Comparison of ENCODE assay signal across 10 cellular contexts in genomic region chr2:176105727-176106635, GRCh38. TPM values are rescaled to one million over a fixed set of nuclear protein-coding genes. Genes with fewer than 3 reads are reported as not detected.
A peak's percentile ranks its signal among the peaks of the same experiment; 100 is the strongest.
DNase-seq lines count a peak whose midpoint lies in the region; ATAC-seq, FAIRE-seq and TF ChIP-seq lines count a peak whose summit lies in the region.
"Had no signal": no experiment of that assay in that cellular context is flagged by ENCODE, and none has a peak within 500 bp of the region (broad histone marks: within the 10 kb centered on the region; RNA-seq: fewer than 3 reads in every experiment).

No MANE protein-coding gene starts in this region.

- H2AK5ac ChIP-seq in H1 (ENCODE audit: low read depth, low read length): 0 out of 2 replicates have a peak overlapping the region, but pooled peaks have one; percentile 92

- no peaks in the 10 kb centered on the region for H3K36me3 ChIP-seq in Caco-2 (ENCODE audit: control insufficient read depth, insufficient read depth, low read length)
- peaks cover 0 to 4% (median 0%) of the 10 kb centered on the region in 4 experiments; a peak in 1 of 8 replicates for H3K36me3 ChIP-seq in H1 (ENCODE audit: control insufficient read depth in 2 of 4, insufficient read depth in 4 of 4, low read length in 3 of 4)
- H3K36me3 ChIP-seq in ovary: no peaks in the 10 kb centered on the region

- peaks cover 15% of the 10 kb centered on the region for H3K4me1 ChIP-seq in Caco-2
- peaks cover 0 to 21% (median 10%) of the 10 kb centered on the region in 4 experiments; a peak in 5 of 7 replicates for H3K4me1 ChIP-seq in H1 (replicated peaks in 1 of 4; ENCODE audit: control insufficient read depth in 3 of 4, insufficient read depth in 4 of 4, low read length in 3 of 4)
- H3K4me1 ChIP-seq in ovary (ENCODE audit: insufficient read depth): peaks cover 5% of the 10 kb centered on the region

- 7% methylated on average over 27 of the region's 28 CpGs; no CpG with 5 or more reads in 1 of the 2 experiments for WGBS in H1 (ENCODE audit: extremely low coverage in 1 of 2, insufficient coverage in 1 of 2, insufficient read length in 1 of 2, insufficient replicate concordance in 2 of 2, low coverage in 1 of 2, low lambda C conversion rate in 2 of 2, missing lambda C conversion rate in 1 of 2), 2 experiments
- 26 to 65% (median 33%) methylated on average over 28 of the region's 28 CpGs for WGBS in ovary, 3 donors

- H3K23ac ChIP-seq in H1 (ENCODE audit: insufficient read length): no peak overlapping the region

- no TSS peak for BruUV-seq in Caco-2 (replicated peaks; lab: Mats Ljungman, UMichigan)

- H4K8ac ChIP-seq in H1 (ENCODE audit: extremely low read depth, insufficient read depth, low read length): no peak overlapping the region

- no peaks in the 10 kb centered on the region for H3K36me3 Mint-ChIP-seq in Caco-2 (ENCODE audit: insufficient read depth, unreplicated experiment)

- H3K4me3 Mint-ChIP-seq in Caco-2 (ENCODE audit: unreplicated experiment): peak overlapping the region; percentile 56

- no peak overlapping the region for H2BK120ac ChIP-seq in H1 (replicated peaks; ENCODE audit: low read depth, low read length)

- no peak for TF ChIP-seq EP300 in H1 (IDR thresholded peaks at IDR 0.05; ENCODE audit: borderline replicate concordance in 1 of 2, low read depth in 2 of 2, low read length in 2 of 2)
- no peak for TF ChIP-seq EP300 in ovary (IDR thresholded peaks at IDR 0.05)

- no peak overlapping the region for H3K4me3 ChIP-seq in Caco-2 (ENCODE audit: low read depth, low read length)
- peak overlapping the region in 1 of 4 experiments; percentile 50; a peak in 3 of 8 replicates for H3K4me3 ChIP-seq in H1 (ENCODE audit: extremely low read depth in 1 of 4, insufficient read depth in 2 of 4, low read depth in 3 of 4, low read length in 4 of 4)
- H3K4me3 ChIP-seq in ovary: peak overlapping the region; percentile 43

- H4K5ac ChIP-seq in H1 (ENCODE audit: insufficient read length, low read depth, low read length): no peak overlapping the region

- no peak overlapping the region for H3K9ac ChIP-seq in H1 (replicated peaks in 1 of 4; ENCODE audit: extremely low read depth in 1 of 4, low read depth in 3 of 4, low read length in 3 of 4)

- no peak overlapping the region for H3K56ac ChIP-seq in H1 (replicated peaks; ENCODE audit: insufficient read length, low read depth, low read length)

- H2BK5ac ChIP-seq in H1 (ENCODE audit: low read depth, low read length): no peak overlapping the region

- no peak overlapping the region for H3K4ac ChIP-seq in H1 (replicated peaks; ENCODE audit: insufficient read length, low read depth, low read length)

- H3K9me3 ChIP-seq in Caco-2: no peaks in the 10 kb centered on the region
- no peaks in the 10 kb centered on the region for H3K9me3 ChIP-seq in H1 (ENCODE audit: insufficient read depth in 2 of 2, low read depth in 1 of 2, low read length in 1 of 2)
- no peaks in the 10 kb centered on the region for H3K9me3 ChIP-seq in ovary

- H3K27me3 Mint-ChIP-seq in Caco-2 (ENCODE audit: insufficient read depth, unreplicated experiment): peaks cover 58% of the 10 kb centered on the region

- no peak for TF ChIP-seq RAD21 in H1 (IDR thresholded peaks at IDR 0.05 in 1 of 2, conservative IDR thresholded peaks at IDR 0.05 in 1 of 2; ENCODE audit: low read depth in 2 of 2, low read length in 2 of 2)

- intact Hi-C loops in Caco-2 (cut with micrococcal nuclease; ENCODE audit: unreplicated experiment): no loop called here
- intact Hi-C loops in ovary (cut with DNase I): loop anchor here in 1 of 4 donors (10.0 kb wide), 1 partner anchor 1771 kb away; the partner anchor contains the start of gene SP9

- peak overlapping the region; percentile 88; the same call in 1 of the 2 replicates for H2BK15ac ChIP-seq in H1 (ENCODE audit: low read length)

- H3K9me3 Mint-ChIP-seq in Caco-2 (ENCODE audit: unreplicated experiment): no peaks in the 10 kb centered on the region

- H2BK20ac ChIP-seq in H1 (ENCODE audit: low read length): peak overlapping the region; percentile 93

- H3K27ac ChIP-seq in H1 (ENCODE audit: low read depth, low read length) (no peak overlapping the region), ovary (no peak overlapping the region)

- no peaks in the 10 kb centered on the region for H3K79me1 ChIP-seq in H1 (ENCODE audit: low read depth, low read length)

- H3K4me2 ChIP-seq in H1 (ENCODE audit: insufficient read depth in 1 of 2, low read depth in 2 of 2, low read length in 2 of 2): peak overlapping the region; percentile 7 to 67; a peak in 3 of 4 replicates

- H3K18ac ChIP-seq in H1 (ENCODE audit: extremely low read depth, low read length): no peak overlapping the region; the same call in 1 of the 2 replicates

- DNase-seq in Caco-2 (no peak), NCI-H69 (lab: John Stamatoyannopoulos, UW) (peak; percentile 39), H1 (ENCODE audit: low read depth in 1 of 2, low spot score in 2 of 2) (peak in 1 of 2 experiments; percentile 62), ovary (peak in 1 of 5 donors; percentile 11), SIG-M5 treated with dmso at 0.1 percent for 504 hours (lab: John Stamatoyannopoulos, UW; ENCODE audit: unreplicated experiment) (no peak), NCI-H2196 treated with DMSO at 0.1 percent for 48 hours (lab: John Stamatoyannopoulos, UW; ENCODE audit: unreplicated experiment) (no peak), AG08395 (ENCODE audit: low spot score) (no peak)
- DNase-seq: effector memory CD4-positive, alpha-beta T cell; kidney glomerular epithelial cell had no signal

- peaks cover 15% of the 10 kb centered on the region for H3K4me1 Mint-ChIP-seq in Caco-2 (ENCODE audit: low read depth, unreplicated experiment)

- TF ChIP-seq POLR2A in H1 (IDR thresholded peaks at IDR 0.05; ENCODE audit: control extremely low read depth in 1 of 2, low read depth in 2 of 2, low read length in 2 of 2) (no peak), ovary (IDR thresholded peaks at IDR 0.05) (no peak)

- no peak overlapping the region for H2AFZ ChIP-seq in H1 (ENCODE audit: low read length)

- peak overlapping the region; percentile 47 for H4K91ac ChIP-seq in H1 (replicated peaks; ENCODE audit: insufficient read length, low read length)

- POLR2A ChIA-PET in Caco-2 (lab: Charles Lee): no interaction called here
- POLR2A ChIA-PET in H1 (lab: Charles Lee; ENCODE audit: partially characterized antibody): interaction anchor here (1.1 to 2.5 kb wide), 2 partner anchors 9 to 12 kb away, joined by 4 to 12 read pairs; no protein-coding TSS in a partner anchor

- TF ChIP-seq CTCF in Caco-2 (IDR thresholded peaks at IDR 0.05; ENCODE audit: insufficient read depth in 1 of 2, low read depth in 1 of 2, low read length in 1 of 2, severe bottlenecking in 1 of 2, unreplicated experiment in 1 of 2) (no peak), H1 (IDR thresholded peaks at IDR 0.05; ENCODE audit: control extremely low read depth in 1 of 3, insufficient read depth in 1 of 3, low read depth in 1 of 3, low read length in 3 of 3) (no peak), ovary (IDR thresholded peaks at IDR 0.05) (no peak)

- H3K23me2 ChIP-seq in H1 (ENCODE audit: low read depth, low read length): 0 out of 2 replicates have a peak, but pooled peaks cover 2% of the 10 kb centered on the region

- CTCF ChIA-PET in Caco-2 (lab: Charles Lee) (interaction anchor here (0.6 to 0.7 kb wide), 3 partner anchors 9 to 1756 kb away, joined by 3 to 4 read pairs (median 3); no protein-coding TSS in a partner anchor), H1 (lab: Charles Lee; ENCODE audit: partially characterized antibody) (interaction anchor here (0.6 to 4.6 kb wide), 9 partner anchors 8 to 1922 kb away, joined by 3 to 20 read pairs (median 5); no protein-coding TSS in a partner anchor)

- FAIRE-seq in H1 (lab: Jason Lieb, UNC): no peak

- peak overlapping the region; percentile 94; the same call in 1 of the 2 replicates for H2BK12ac ChIP-seq in H1 (ENCODE audit: low read depth, low read length)

- peaks cover 13 to 47% of the 10 kb centered on the region in 2 experiments for H4K20me1 ChIP-seq in H1 (replicated peaks in 1 of 2; ENCODE audit: control insufficient read depth in 1 of 2, insufficient read depth in 2 of 2, low read length in 2 of 2)

- no peak overlapping the region for H3K14ac ChIP-seq in H1 (ENCODE audit: insufficient read length)

- H3K79me2 ChIP-seq in H1 (ENCODE audit: control insufficient read depth in 1 of 2, insufficient read depth in 2 of 2, low read length in 2 of 2): no peaks in the 10 kb centered on the region

- peaks cover 10% of the 10 kb centered on the region for H3K27me3 ChIP-seq in Caco-2 (replicated peaks; ENCODE audit: control insufficient read depth, insufficient read depth, low read length)
- peaks cover 98 to 99% (median 99%) of the 10 kb centered on the region in 4 experiments for H3K27me3 ChIP-seq in H1 (replicated peaks in 1 of 4; ENCODE audit: control insufficient read depth in 3 of 4, extremely low read depth in 1 of 4, insufficient read depth in 3 of 4, low read length in 3 of 4)
- no peaks in the 10 kb centered on the region for H3K27me3 ChIP-seq in ovary

- no peak overlapping the region for H3K27ac Mint-ChIP-seq in Caco-2 (ENCODE audit: unreplicated experiment)

- no peak for ATAC-seq in GM18520 (IDR thresholded peaks at IDR 0.05; ENCODE audit: unreplicated experiment)

RNA-seq across cellular contexts. Expression of gene HOXD11, which starts 1.1 kb away (rescaled TPM):
- total RNA-seq in Caco-2 (2022) (not detected in 2 replicates), ovary (1 to 10 TPM in 2 of 7 donors, under 1 TPM in 1, not detected in 4; 0.61 to 1.3 (median 1.1) TPM)
- total RNA-seq in H1 (2021; fragmentation: NEBNext Ultra II Directional; extraction: Animal tissue kit (Norgen Biotek cat#: 25700)): not detected in 2 replicates
- polyA plus RNA-seq in H1 (2011; rRNA removed) (not detected in 2 replicates), ovary (under 1 TPM; 0.07 to 0.48 TPM)
- not detected for polyA plus RNA-seq in H1 (2011; cell fraction: cytosol; rRNA removed)
- not detected for polyA plus RNA-seq in H1 (2011; cell fraction: nucleus; rRNA removed)
- not detected in 4 replicates for polyA plus RNA-seq in H1 (2012, experiment 1 of 2)
- not detected for polyA plus RNA-seq in H1 (2012, experiment 2 of 2)
- polyA plus RNA-seq in H1 (2013, experiment 1 of 2): not detected
- polyA plus RNA-seq in H1 (2013, experiment 2 of 2): not detected
- polyA minus RNA-seq in H1 (2011; rRNA and poly(A)+ RNA removed): not detected in 2 replicates
- not detected for polyA minus RNA-seq in H1 (2011; cell fraction: cytosol; rRNA and poly(A)+ RNA removed)
- polyA minus RNA-seq in H1 (2011; cell fraction: nucleus; rRNA and poly(A)+ RNA removed): not detected

RNA-seq across cellular contexts. Expression of gene HOXD12, which starts 6.4 kb away (rescaled TPM):
- not detected in 2 replicates for total RNA-seq in Caco-2 (2022)
- not detected in 2 replicates for total RNA-seq in H1 (2021; fragmentation: NEBNext Ultra II Directional; extraction: Animal tissue kit (Norgen Biotek cat#: 25700))
- polyA plus RNA-seq in H1 (2011; rRNA removed): not detected in 2 replicates
- polyA plus RNA-seq in H1 (2011; cell fraction: cytosol; rRNA removed): not detected
- polyA plus RNA-seq in H1 (2011; cell fraction: nucleus; rRNA removed): not detected
- not detected in 4 replicates for polyA plus RNA-seq in H1 (2012, experiment 1 of 2)
- polyA plus RNA-seq in H1 (2012, experiment 2 of 2): not detected
- not detected for polyA plus RNA-seq in H1 (2013, experiment 1 of 2)
- not detected for polyA plus RNA-seq in H1 (2013, experiment 2 of 2)
- polyA minus RNA-seq in H1 (2011; rRNA and poly(A)+ RNA removed): not detected in 2 replicates
- not detected for polyA minus RNA-seq in H1 (2011; cell fraction: cytosol; rRNA and poly(A)+ RNA removed)
- polyA minus RNA-seq in H1 (2011; cell fraction: nucleus; rRNA and poly(A)+ RNA removed): not detected
- not detected for total RNA-seq in ovary
- polyA plus RNA-seq in ovary: not detected

RNA-seq across cellular contexts. Expression of gene HOXD10, which starts 10.6 kb away (rescaled TPM):
- total RNA-seq in Caco-2 (2022) (not detected in 2 replicates), ovary (1 to 10 TPM in 4 of 7 donors, under 1 TPM in 3; 0.38 to 3.2 (median 1.0) TPM)
- not detected in 2 replicates for total RNA-seq in H1 (2021; fragmentation: NEBNext Ultra II Directional; extraction: Animal tissue kit (Norgen Biotek cat#: 25700))
- polyA plus RNA-seq in H1 (2011; rRNA removed) (not detected in 2 replicates), ovary (1 to 10 TPM; 1.1 to 8.1 TPM)
- polyA plus RNA-seq in H1 (2011; cell fraction: cytosol; rRNA removed): not detected
- polyA plus RNA-seq in H1 (2011; cell fraction: nucleus; rRNA removed): not detected
- polyA plus RNA-seq in H1 (2012, experiment 1 of 2): not detected in 4 replicates
- not detected for polyA plus RNA-seq in H1 (2012, experiment 2 of 2)
- polyA plus RNA-seq in H1 (2013, experiment 1 of 2): not detected
- not detected for polyA plus RNA-seq in H1 (2013, experiment 2 of 2)
- not detected in 2 replicates for polyA minus RNA-seq in H1 (2011; rRNA and poly(A)+ RNA removed)
- not detected for polyA minus RNA-seq in H1 (2011; cell fraction: cytosol; rRNA and poly(A)+ RNA removed)
- not detected for polyA minus RNA-seq in H1 (2011; cell fraction: nucleus; rRNA and poly(A)+ RNA removed)

RNA-seq across cellular contexts. Expression of gene HOXD13, which starts 13.5 kb away (rescaled TPM):
- total RNA-seq in Caco-2 (2022): not detected in 2 replicates
- not detected in 2 replicates for total RNA-seq in H1 (2021; fragmentation: NEBNext Ultra II Directional; extraction: Animal tissue kit (Norgen Biotek cat#: 25700))
- not detected in 2 replicates for polyA plus RNA-seq in H1 (2011; rRNA removed)
- not detected for polyA plus RNA-seq in H1 (2011; cell fraction: cytosol; rRNA removed)
- not detected for polyA plus RNA-seq in H1 (2011; cell fraction: nucleus; rRNA removed)
- not detected in 4 replicates for polyA plus RNA-seq in H1 (2012, experiment 1 of 2)
- not detected for polyA plus RNA-seq in H1 (2012, experiment 2 of 2)
- polyA plus RNA-seq in H1 (2013, experiment 1 of 2): 0.04 TPM
- polyA plus RNA-seq in H1 (2013, experiment 2 of 2): not detected
- not detected in 2 replicates for polyA minus RNA-seq in H1 (2011; rRNA and poly(A)+ RNA removed)
- polyA minus RNA-seq in H1 (2011; cell fraction: cytosol; rRNA and poly(A)+ RNA removed): not detected
- polyA minus RNA-seq in H1 (2011; cell fraction: nucleus; rRNA and poly(A)+ RNA removed): not detected
- total RNA-seq in ovary: not detected
- polyA plus RNA-seq in ovary: not detected

RNA-seq across cellular contexts. Expression of gene HOXD9, which starts 16.5 kb away (rescaled TPM):
- not detected in 2 replicates for total RNA-seq in Caco-2 (2022)
- not detected in 2 replicates for total RNA-seq in H1 (2021; fragmentation: NEBNext Ultra II Directional; extraction: Animal tissue kit (Norgen Biotek cat#: 25700))
- not detected in 2 replicates for polyA plus RNA-seq in H1 (2011; rRNA removed)
- not detected for polyA plus RNA-seq in H1 (2011; cell fraction: cytosol; rRNA removed)
- polyA plus RNA-seq in H1 (2011; cell fraction: nucleus; rRNA removed): not detected
- polyA plus RNA-seq in H1 (2012, experiment 1 of 2): not detected in 4 replicates
- not detected for polyA plus RNA-seq in H1 (2012, experiment 2 of 2)
- not detected for polyA plus RNA-seq in H1 (2013, experiment 1 of 2)
- polyA plus RNA-seq in H1 (2013, experiment 2 of 2): not detected
- polyA minus RNA-seq in H1 (2011; rRNA and poly(A)+ RNA removed): not detected in 2 replicates
- polyA minus RNA-seq in H1 (2011; cell fraction: cytosol; rRNA and poly(A)+ RNA removed): not detected
- polyA minus RNA-seq in H1 (2011; cell fraction: nucleus; rRNA and poly(A)+ RNA removed): not detected
- 10 to 100 TPM in 6 of 7 donors, 1 to 10 TPM in 1; 9.7 to 20.6 (median 12.8) TPM for total RNA-seq in ovary
- 10 to 100 TPM; 11.7 to 13.0 TPM for polyA plus RNA-seq in ovary
